Comparison of ENCODE assay signal across 24 cellular contexts in genomic region chr20:49757597-49757996, GRCh38. TPM values are rescaled to one million over a fixed set of nuclear protein-coding genes. Genes with fewer than 3 reads are reported as not detected.
DNase-seq lines count a peak whose midpoint lies in the region; ATAC-seq, FAIRE-seq and TF ChIP-seq lines count a peak whose summit lies in the region.
"Had no signal": no experiment of that assay in that cellular context is flagged by ENCODE, and none has a peak within 500 bp of the region (broad histone marks: within the 10 kb centered on the region; RNA-seq: fewer than 3 reads in every experiment).

No MANE protein-coding gene starts in this region.

- peaks cover 80% of the 10 kb centered on the region for H3K27me3 Mint-ChIP-seq in stimulated activated naive CD8-positive, alpha-beta T cell treated with anti-CD3 and anti-CD28 coated beads, Interleukin-15, amount 100 ng/mL, for 72 hours

- CTCF ChIA-PET in HEK293 (lab: Yijun Ruan, JAX): no interaction called here
- CTCF ChIA-PET in K562 (lab: Yijun Ruan, JAX; ENCODE audit: low intra/inter-chr PET ratio): no interaction called here
- CTCF ChIA-PET in HepG2 (lab: Yijun Ruan, JAX; ENCODE audit: low intra/inter-chr PET ratio, low total read pairs): no interaction called here

- H3K9me1 ChIP-seq in K562 (ENCODE audit: control insufficient read depth, insufficient read depth, low read length): no peaks in the 10 kb centered on the region

- in situ Hi-C loops in SK-MEL-5 (cut with HindIII; ENCODE audit: low pct_unique_long_range_greater_than_20kb, low sequenced_read_pairs): no loop called here
- in situ Hi-C loops in K562 (cut with MboI): no loop called here
- in situ Hi-C loops in HepG2 (cut with HindIII; ENCODE audit: extremely low pct_ligation_motif_present, low pct_unique_long_range_greater_than_20kb): no loop called here

- TF ChIP-seq CTCF in HEK293 (tag by site-specific recombination; IDR thresholded peaks at IDR 0.05) (no peak), K562 (IDR thresholded peaks at IDR 0.05 in 2 of 3, conservative IDR thresholded peaks at IDR 0.05 in 1 of 3; ENCODE audit: insufficient read depth in 2 of 3, low read depth in 1 of 3, low read length in 3 of 3) (no peak), HepG2 (CRISPR knock-in tag; IDR thresholded peaks at IDR 0.05) (no peak), osteoblast (IDR thresholded peaks at IDR 0.05; ENCODE audit: extremely low read depth, low read depth, low read length) (no peak), heart right ventricle (IDR thresholded peaks at IDR 0.05) (no peak)

- H2AFZ ChIP-seq in K562 (ENCODE audit: low read depth, low read length): peak overlapping the region; percentile 34; the same call in 1 of the 2 replicates
- no peak overlapping the region for H2AFZ ChIP-seq in HepG2 (ENCODE audit: low read length)
- H2AFZ ChIP-seq in osteoblast (ENCODE audit: low read length): no peak overlapping the region

- TF ChIP-seq RAD21 in K562 (CRISPR knock-in tag; conservative IDR thresholded peaks at IDR 0.05 in 1 of 2, IDR thresholded peaks at IDR 0.05 in 1 of 2) (no peak), HepG2 (CRISPR knock-in tag; IDR thresholded peaks at IDR 0.05) (no peak)

- TF ChIP-seq EP300 in K562 (IDR thresholded peaks at IDR 0.05; ENCODE audit: low read length): no peak
- no peak for TF ChIP-seq EP300 in HepG2 (IDR thresholded peaks at IDR 0.05; ENCODE audit: low read depth in 2 of 2, low read length in 2 of 2)
- TF ChIP-seq EP300 in HepG2 (CRISPR knock-in tag; IDR thresholded peaks at IDR 0.05; ENCODE audit: borderline replicate concordance): no peak

- no TSS peak for BruUV-seq in K562 (replicated peaks; lab: Mats Ljungman, UMichigan)
- BruUV-seq in HepG2 (replicated peaks; lab: Mats Ljungman, UMichigan): no TSS peak

- H3K9me3 ChIP-seq in HEK293 (ENCODE audit: control insufficient read depth, insufficient read depth, low read depth, low read length): no peaks in the 10 kb centered on the region
- H3K9me3 ChIP-seq in K562 (replicated peaks; ENCODE audit: control insufficient read depth, insufficient read depth, low read depth, low read length): no peaks in the 10 kb centered on the region
- H3K9me3 ChIP-seq in HepG2 (ENCODE audit: low read length): no peaks in the 10 kb centered on the region
- no peaks in the 10 kb centered on the region for H3K9me3 ChIP-seq in osteoblast (ENCODE audit: low read depth, low read length)
- peaks cover 0 to 5% (median 0%) of the 10 kb centered on the region in 11 donors for H3K9me3 ChIP-seq in heart right ventricle
- H3K9me3 ChIP-seq: A549, Caco-2 had no signal

- H3K9ac ChIP-seq in K562 (ENCODE audit: insufficient read depth in 1 of 2, low read depth in 2 of 2, low read length in 2 of 2): no peak overlapping the region
- no peak overlapping the region for H3K9ac ChIP-seq in HepG2 (ENCODE audit: insufficient read depth, low read depth, low read length)
- H3K9ac ChIP-seq: BLaER1 treated with 17β-estradiol and CSF1 and Interleukin-3, amounts not matched to agents 10 nM and 100 nM had no signal

- 58% methylated on average over 4 of the region's 4 CpGs for whole genome bisulfite sequencing in K562 (ENCODE audit: insufficient coverage, low coverage, missing lambda C conversion rate)
- WGBS in HepG2 (ENCODE audit: low lambda C conversion rate): 39% methylated on average over 4 of the region's 4 CpGs
- 90 to 95% methylated on average over 4 of the region's 4 CpGs for WGBS in heart right ventricle, 2 donors

- H3K27me3 ChIP-seq in K562 (ENCODE audit: control insufficient read depth in 2 of 2, insufficient read depth in 2 of 2, low read length in 2 of 2) (no peaks in the 10 kb centered on the region), HepG2 (ENCODE audit: control insufficient read depth in 1 of 2, insufficient read depth in 2 of 2, low read length in 2 of 2) (no peaks in the 10 kb centered on the region), osteoblast (ENCODE audit: insufficient read depth, low read length) (no peaks in the 10 kb centered on the region), heart right ventricle (no peaks in the 10 kb centered on the region)
- H3K27me3 ChIP-seq: BLaER1 treated with 17β-estradiol and CSF1 and Interleukin-3, amounts not matched to agents 10 nM and 100 nM had no signal

- H3K27ac Mint-ChIP-seq in stimulated activated naive CD8-positive, alpha-beta T cell treated with anti-CD3 and anti-CD28 coated beads, Interleukin-15, amount 100 ng/mL, for 72 hours: no peak overlapping the region
- H3K27ac Mint-ChIP-seq: B cell; CD4-positive, alpha-beta T cell; CD8-positive, alpha-beta T cell had no signal

- H4K20me1 ChIP-seq in K562 (replicated peaks; ENCODE audit: control insufficient read depth, insufficient read depth, low read length) (no peaks in the 10 kb centered on the region), HepG2 (ENCODE audit: insufficient read depth, low read length) (no peaks in the 10 kb centered on the region), osteoblast (ENCODE audit: insufficient read depth, low read length) (no peaks in the 10 kb centered on the region)
- H4K20me1 ChIP-seq: BLaER1 treated with 17β-estradiol and CSF1 and Interleukin-3, amounts not matched to agents 10 nM and 100 nM had no signal

- H3K79me2 ChIP-seq in K562 (ENCODE audit: control insufficient read depth, insufficient read depth, low read length) (no peaks in the 10 kb centered on the region), HepG2 (ENCODE audit: insufficient read depth, low read length) (no peaks in the 10 kb centered on the region), osteoblast (ENCODE audit: insufficient read depth, low read length) (no peaks in the 10 kb centered on the region)

- no peaks in the 10 kb centered on the region for H3K4me1 Mint-ChIP-seq in stimulated activated naive CD8-positive, alpha-beta T cell treated with anti-CD3 and anti-CD28 coated beads, Interleukin-15, amount 100 ng/mL, for 72 hours
- H3K4me1 Mint-ChIP-seq: B cell had no signal

- no peaks in the 10 kb centered on the region for H3K9me3 Mint-ChIP-seq in stimulated activated naive CD8-positive, alpha-beta T cell treated with anti-CD3 and anti-CD28 coated beads, Interleukin-15, amount 100 ng/mL, for 72 hours
- H3K9me3 Mint-ChIP-seq: CD8-positive, alpha-beta T cell had no signal

- POLR2A ChIA-PET in HEK293 (lab: Yijun Ruan, JAX) (no interaction called here), K562 (lab: Yijun Ruan, JAX) (interaction anchor here (0.6 kb wide), 1 partner anchor 408 kb away, joined by 4 read pairs; no protein-coding TSS in a partner anchor), HepG2 (lab: Yijun Ruan, JAX) (interaction anchor here (1.7 to 2.3 kb wide), 2 partner anchors 11 to 17 kb away, joined by 5 to 10 read pairs; no protein-coding TSS in a partner anchor)

- ATAC-seq in K562 (no peak), HepG2 (no peak), heart right ventricle (no peak)
- ATAC-seq in stimulated activated naive CD8-positive, alpha-beta T cell treated with anti-CD3 and anti-CD28 coated beads, Interleukin-15, amount 100 ng/mL, for 72 hours: no peak
- ATAC-seq: A549; CD8-positive, alpha-beta T cell had no signal

- intact Hi-C loops in K562 (cut with micrococcal nuclease): no loop called here
- intact Hi-C loops in HepG2 (cut with micrococcal nuclease; ENCODE audit: unreplicated experiment): no loop called here
- intact Hi-C loops in heart right ventricle (cut with DNase I): no loop called here

- no peak overlapping the region for H3K4me3 Mint-ChIP-seq in stimulated activated naive CD8-positive, alpha-beta T cell treated with anti-CD3 and anti-CD28 coated beads, Interleukin-15, amount 100 ng/mL, for 72 hours
- H3K4me3 Mint-ChIP-seq: B cell; CD4-positive, alpha-beta T cell; CD8-positive, alpha-beta T cell had no signal

- peak; percentile 17 for DNase-seq in SK-MEL-5 (ENCODE audit: low read depth, low spot score)
- DNase-seq in K562 (ENCODE audit: extremely low read depth in 1 of 4, low spot score in 3 of 4): no peak
- DNase-seq in HepG2 (ENCODE audit: low spot score): no peak
- DNase-seq in osteoblast (ENCODE audit: insufficient read length, low spot score, missing footprints): no peak
- no peak for DNase-seq in heart right ventricle
- no peak for DNase-seq in OCI-M1 (lab: John Stamatoyannopoulos, UW)
- no peak for DNase-seq in stimulated activated naive CD8-positive, alpha-beta T cell treated with anti-CD3 and anti-CD28 coated beads, Interleukin-15, amount 100 ng/mL, for 72 hours
- DNase-seq: AML-193; Caco-2; Calu3; CD4-positive, alpha-beta T cell; CD8-positive, alpha-beta T cell; DMS79 treated with DMSO at 0.1 percent for 48 hours; GF-D8 had no signal

- H3K4me3 ChIP-seq in HEK293 (ENCODE audit: low read depth, low read length) (no peak overlapping the region), K562 (no peak overlapping the region), HepG2 (replicated peaks in 1 of 3; ENCODE audit: insufficient read depth in 1 of 3, low read depth in 2 of 3, low read length in 3 of 3) (no peak overlapping the region), osteoblast (ENCODE audit: insufficient read depth, low read length) (no peak overlapping the region), heart right ventricle (no peak overlapping the region)
- H3K4me3 ChIP-seq: A549; BLaER1 treated with 17β-estradiol and CSF1 and Interleukin-3, amounts not matched to agents 10 nM and 100 nM had no signal

- TF ChIP-seq POLR2A in K562 (conservative IDR thresholded peaks at IDR 0.05) (no peak), HepG2 (IDR thresholded peaks at IDR 0.05; ENCODE audit: insufficient read depth in 1 of 2, low read depth in 2 of 2, low read length in 2 of 2) (no peak)

- H3K27ac ChIP-seq in HEK293 (ENCODE audit: extremely low read depth, low read depth, low read length) (no peak overlapping the region), K562 (ENCODE audit: extremely low read depth, low read depth, low read length) (no peak overlapping the region), HepG2 (ENCODE audit: extremely low read length, insufficient read depth, low read length) (no peak overlapping the region), osteoblast (ENCODE audit: low read depth, low read length) (no peak overlapping the region), heart right ventricle (no peak overlapping the region)
- H3K27ac ChIP-seq: 22Rv1; BLaER1 treated with 17β-estradiol and CSF1 and Interleukin-3, amounts not matched to agents 10 nM and 100 nM; C4-2B had no signal

- no peak overlapping the region for H3K4me2 ChIP-seq in K562 (ENCODE audit: insufficient read depth, low read length)
- no peak overlapping the region for H3K4me2 ChIP-seq in HepG2 (ENCODE audit: low read depth, low read length)
- no peak overlapping the region for H3K4me2 ChIP-seq in osteoblast (ENCODE audit: insufficient read depth, low read length)
- H3K4me2 ChIP-seq: A549; BLaER1 treated with 17β-estradiol and CSF1 and Interleukin-3, amounts not matched to agents 10 nM and 100 nM had no signal

- H3K36me3 ChIP-seq in HEK293 (ENCODE audit: control insufficient read depth in 2 of 2, insufficient read depth in 1 of 2, low read length in 2 of 2) (no peaks in the 10 kb centered on the region), K562 (ENCODE audit: control insufficient read depth, insufficient read depth, low read length) (no peaks in the 10 kb centered on the region), HepG2 (replicated peaks in 1 of 2; ENCODE audit: control insufficient read depth in 1 of 2, insufficient read depth in 2 of 2, low read length in 2 of 2) (no peaks in the 10 kb centered on the region), osteoblast (ENCODE audit: insufficient read depth, low read length) (no peaks in the 10 kb centered on the region), heart right ventricle (no peaks in the 10 kb centered on the region)
- H3K36me3 ChIP-seq: BLaER1 treated with 17β-estradiol and CSF1 and Interleukin-3, amounts not matched to agents 10 nM and 100 nM had no signal

- no peaks in the 10 kb centered on the region for H3K4me1 ChIP-seq in HEK293 (ENCODE audit: control insufficient read depth, insufficient read depth, low read length)
- peaks cover 6 to 9% of the 10 kb centered on the region in 2 experiments for H3K4me1 ChIP-seq in K562 (replicated peaks in 1 of 2; ENCODE audit: control insufficient read depth in 2 of 2, insufficient read depth in 2 of 2, low read length in 2 of 2)
- peaks cover 44% of the 10 kb centered on the region for H3K4me1 ChIP-seq in HepG2 (ENCODE audit: insufficient read depth, low read length)
- H3K4me1 ChIP-seq in osteoblast (ENCODE audit: insufficient read depth, low read length): no peaks in the 10 kb centered on the region
- H3K4me1 ChIP-seq in heart right ventricle: peaks cover 0 to 11% (median 0%) of the 10 kb centered on the region in 9 donors
- H3K4me1 ChIP-seq: A549 had no signal

- FAIRE-seq in K562 (lab: Jason Lieb, UNC) (no peak), HepG2 (lab: Jason Lieb, UNC) (no peak)
- FAIRE-seq: A549, D721Med, G401.6, GM12891, GM19239 had no signal

RNA-seq across cellular contexts. Expression of gene B4GALT5, which starts 43.9 kb away (rescaled TPM):
- 44.9 and 46.7 TPM in 2 replicates for total RNA-seq in SK-MEL-5 (2014; rRNA removed; shearing (Covaris generic))
- 59.3 and 73.2 TPM in 2 replicates for polyA plus RNA-seq in SK-MEL-5 (2015; cell fraction: cytosol; rRNA removed)
- polyA plus RNA-seq in SK-MEL-5 (2015; cell fraction: nucleus; rRNA removed): 32.9 and 34.7 TPM in 2 replicates
- 25.2 and 26.6 TPM in 2 replicates for total RNA-seq in K562 (2011; cell fraction: chromatin; rRNA removed; ENCODE audit: low replicate concordance)
- 24.6 and 27.5 TPM in 2 replicates for total RNA-seq in K562 (2011; cell fraction: nucleolus; rRNA removed)
- 39.2 and 61.3 TPM in 2 replicates for total RNA-seq in K562 (2011; cell fraction: nucleoplasm; rRNA removed)
- total RNA-seq in K562 (2014; rRNA removed): 8.5 and 9.6 TPM in 2 replicates
- 23.4 and 24.2 TPM in 2 replicates for total RNA-seq in K562 (2014; rRNA removed; fragmentation: Illumina TruSeq; extraction: Trizol)
- total RNA-seq in K562 (2015; rRNA removed; fragmentation: Illumina TruSeq; extraction: Trizol): 24.1 and 25.4 TPM in 2 replicates
- 23.7 and 25.7 TPM in 2 replicates for total RNA-seq in K562 (2021)
- 22.2 and 32.4 TPM in 2 replicates for polyA plus RNA-seq in K562 (2011; rRNA removed)
- 23.3 and 23.6 TPM in 2 replicates for polyA plus RNA-seq in K562 (2011; cell fraction: cytosol; rRNA removed)
- 12.0 and 14.7 TPM in 2 replicates for polyA plus RNA-seq in K562 (2011; cell fraction: nucleus; rRNA removed)
- 10.9 and 18.2 TPM in 2 replicates for polyA plus RNA-seq in K562 (2012)
- polyA plus RNA-seq in K562 (2014; fragmentation: Illumina TruSeq; extraction: Trizol): 30.9 and 32.6 TPM in 2 replicates
- polyA plus RNA-seq in K562 (2014; fragmentation: Nextera tagmentation; extraction: Ambion mirVana): 10 to 100 TPM; 12.2 to 17.5 TPM
- polyA plus RNA-seq in K562 (2014; rRNA removed): 16.4 and 20.0 TPM in 2 replicates
- 31.7 and 44.1 TPM in 2 replicates for polyA minus RNA-seq in K562 (2011; rRNA and poly(A)+ RNA removed)
- 17.4 and 24.1 TPM in 2 replicates for polyA minus RNA-seq in K562 (2011; cell fraction: cytosol; rRNA and poly(A)+ RNA removed)
- 5.0 and 6.2 TPM in 2 replicates for polyA minus RNA-seq in K562 (2011; cell fraction: nucleus; rRNA and poly(A)+ RNA removed)
- total RNA-seq in HepG2 (2016; rRNA removed; fragmentation: Illumina TruSeq; extraction: Trizol): 26.7 and 30.9 TPM in 2 replicates
- total RNA-seq in HepG2 (2016; cell fraction: cytosol; rRNA removed; fragmentation: Illumina TruSeq; extraction: Trizol; ENCODE audit: low read depth): 8.0 and 8.5 TPM in 2 replicates
- 22.9 and 29.9 TPM in 2 replicates for total RNA-seq in HepG2 (2016; cell fraction: insoluble cytoplasmic fraction; rRNA removed; fragmentation: Illumina TruSeq; extraction: Trizol)
- 33.9 and 36.1 TPM in 2 replicates for total RNA-seq in HepG2 (2016; cell fraction: membrane; rRNA removed; fragmentation: Illumina TruSeq; extraction: Trizol)
- total RNA-seq in HepG2 (2016; cell fraction: nucleus; rRNA removed; fragmentation: Illumina TruSeq; extraction: Trizol): 27.2 and 29.5 TPM in 2 replicates
- 27.3 and 29.3 TPM in 2 replicates for polyA plus RNA-seq in HepG2 (2011; rRNA removed)
- 18.3 and 27.5 TPM in 2 replicates for polyA plus RNA-seq in HepG2 (2011; cell fraction: cytosol; rRNA removed)
- polyA plus RNA-seq in HepG2 (2011; cell fraction: nucleus; rRNA removed): 11.9 and 15.8 TPM in 2 replicates
- polyA plus RNA-seq in HepG2 (2012): 18.1 and 19.7 TPM in 2 replicates
- polyA plus RNA-seq in HepG2 (2016; cell fraction: cytosol; fragmentation: Illumina TruSeq; extraction: Trizol; ENCODE audit: low read depth): 5.4 and 5.7 TPM in 2 replicates
- polyA plus RNA-seq in HepG2 (2016; cell fraction: insoluble cytoplasmic fraction; fragmentation: Illumina TruSeq; extraction: Trizol; ENCODE audit: low read depth): 22.6 and 24.2 TPM in 2 replicates
- 22.9 and 23.5 TPM in 2 replicates for polyA plus RNA-seq in HepG2 (2016; cell fraction: membrane; fragmentation: Illumina TruSeq; extraction: Trizol; ENCODE audit: low read depth)
- polyA plus RNA-seq in HepG2 (2016; cell fraction: nucleus; fragmentation: Illumina TruSeq; extraction: Trizol; ENCODE audit: insufficient read depth, low read depth): 42.1 and 46.2 TPM in 2 replicates
- 38.2 and 60.8 TPM in 2 replicates for polyA minus RNA-seq in HepG2 (2011; rRNA and poly(A)+ RNA removed; ENCODE audit: low replicate concordance)
- polyA minus RNA-seq in HepG2 (2011; cell fraction: cytosol; rRNA and poly(A)+ RNA removed): 22.1 and 24.1 TPM in 2 replicates
- 13.5 and 18.5 TPM in 2 replicates for polyA minus RNA-seq in HepG2 (2011; cell fraction: nucleus; rRNA and poly(A)+ RNA removed)
- total RNA-seq in osteoblast: 35.8 and 43.9 TPM in 2 replicates
- 10 to 100 TPM; 24.4 to 61.6 (median 34.3) TPM for total RNA-seq in heart right ventricle
- 10 to 100 TPM in 1 of 2 donors, 1 to 10 TPM in 1; 7.4 to 12.5 TPM for polyA plus RNA-seq in heart right ventricle

RNA-seq across cellular contexts. Expression of gene SLC9A8, which starts 55.0 kb away (rescaled TPM):
- 8.3 and 10.4 TPM in 2 replicates for total RNA-seq in SK-MEL-5 (2014; rRNA removed; shearing (Covaris generic))
- 10.4 and 11.9 TPM in 2 replicates for polyA plus RNA-seq in SK-MEL-5 (2015; cell fraction: cytosol; rRNA removed)
- polyA plus RNA-seq in SK-MEL-5 (2015; cell fraction: nucleus; rRNA removed): 51.0 and 52.1 TPM in 2 replicates
- total RNA-seq in K562 (2011; cell fraction: chromatin; rRNA removed; ENCODE audit: low replicate concordance): 30.2 and 34.7 TPM in 2 replicates
- 26.8 and 36.1 TPM in 2 replicates for total RNA-seq in K562 (2011; cell fraction: nucleolus; rRNA removed)
- 19.1 and 25.0 TPM in 2 replicates for total RNA-seq in K562 (2011; cell fraction: nucleoplasm; rRNA removed)
- 5.0 and 11.7 TPM in 2 replicates for total RNA-seq in K562 (2014; rRNA removed)
- total RNA-seq in K562 (2014; rRNA removed; fragmentation: Illumina TruSeq; extraction: Trizol): 4.9 and 5.9 TPM in 2 replicates
- 4.9 and 9.7 TPM in 2 replicates for total RNA-seq in K562 (2015; rRNA removed; fragmentation: Illumina TruSeq; extraction: Trizol)
- total RNA-seq in K562 (2021): 8.0 and 8.8 TPM in 2 replicates
- polyA plus RNA-seq in K562 (2011; rRNA removed): 2.9 and 4.4 TPM in 2 replicates
- polyA plus RNA-seq in K562 (2011; cell fraction: cytosol; rRNA removed): 2.6 TPM in 2 replicates
- 16.6 and 24.2 TPM in 2 replicates for polyA plus RNA-seq in K562 (2011; cell fraction: nucleus; rRNA removed)
- 5.3 and 9.7 TPM in 2 replicates for polyA plus RNA-seq in K562 (2012)
- polyA plus RNA-seq in K562 (2014; fragmentation: Illumina TruSeq; extraction: Trizol): 5.7 and 6.3 TPM in 2 replicates
- polyA plus RNA-seq in K562 (2014; fragmentation: Nextera tagmentation; extraction: Ambion mirVana): under 1 TPM; 0.56 to 0.76 TPM
- polyA plus RNA-seq in K562 (2014; rRNA removed): 4.7 and 5.4 TPM in 2 replicates
- polyA minus RNA-seq in K562 (2011; rRNA and poly(A)+ RNA removed): 16.2 and 17.9 TPM in 2 replicates
- polyA minus RNA-seq in K562 (2011; cell fraction: cytosol; rRNA and poly(A)+ RNA removed): 1.8 and 3.2 TPM in 2 replicates
- polyA minus RNA-seq in K562 (2011; cell fraction: nucleus; rRNA and poly(A)+ RNA removed): 17.5 and 25.3 TPM in 2 replicates
- total RNA-seq in HepG2 (2016; rRNA removed; fragmentation: Illumina TruSeq; extraction: Trizol): 2.6 and 7.4 TPM in 2 replicates
- total RNA-seq in HepG2 (2016; cell fraction: cytosol; rRNA removed; fragmentation: Illumina TruSeq; extraction: Trizol; ENCODE audit: low read depth): 1.6 TPM in 2 replicates
- 2.1 and 7.4 TPM in 2 replicates for total RNA-seq in HepG2 (2016; cell fraction: insoluble cytoplasmic fraction; rRNA removed; fragmentation: Illumina TruSeq; extraction: Trizol)
- 2.2 and 2.6 TPM in 2 replicates for total RNA-seq in HepG2 (2016; cell fraction: membrane; rRNA removed; fragmentation: Illumina TruSeq; extraction: Trizol)
- 13.8 and 19.0 TPM in 2 replicates for total RNA-seq in HepG2 (2016; cell fraction: nucleus; rRNA removed; fragmentation: Illumina TruSeq; extraction: Trizol)
- polyA plus RNA-seq in HepG2 (2011; rRNA removed): 4.1 and 4.7 TPM in 2 replicates
- polyA plus RNA-seq in HepG2 (2011; cell fraction: cytosol; rRNA removed): 1.4 and 1.8 TPM in 2 replicates
- 17.3 and 20.8 TPM in 2 replicates for polyA plus RNA-seq in HepG2 (2011; cell fraction: nucleus; rRNA removed)
- polyA plus RNA-seq in HepG2 (2012): 5.9 and 6.1 TPM in 2 replicates
- polyA plus RNA-seq in HepG2 (2016; cell fraction: cytosol; fragmentation: Illumina TruSeq; extraction: Trizol; ENCODE audit: low read depth): 0.68 and 0.75 TPM in 2 replicates
- polyA plus RNA-seq in HepG2 (2016; cell fraction: insoluble cytoplasmic fraction; fragmentation: Illumina TruSeq; extraction: Trizol; ENCODE audit: low read depth): 1.7 and 2.2 TPM in 2 replicates
- 1.2 and 1.5 TPM in 2 replicates for polyA plus RNA-seq in HepG2 (2016; cell fraction: membrane; fragmentation: Illumina TruSeq; extraction: Trizol; ENCODE audit: low read depth)
- 21.2 and 22.1 TPM in 2 replicates for polyA plus RNA-seq in HepG2 (2016; cell fraction: nucleus; fragmentation: Illumina TruSeq; extraction: Trizol; ENCODE audit: insufficient read depth, low read depth)
- 25.8 and 28.2 TPM in 2 replicates for polyA minus RNA-seq in HepG2 (2011; rRNA and poly(A)+ RNA removed; ENCODE audit: low replicate concordance)
- 0.88 and 2.2 TPM in 2 replicates for polyA minus RNA-seq in HepG2 (2011; cell fraction: cytosol; rRNA and poly(A)+ RNA removed)
- 26.4 and 27.8 TPM in 2 replicates for polyA minus RNA-seq in HepG2 (2011; cell fraction: nucleus; rRNA and poly(A)+ RNA removed)
- total RNA-seq in osteoblast: 6.9 and 9.7 TPM in 2 replicates
- 1 to 10 TPM; 5.5 to 8.7 (median 6.9) TPM for total RNA-seq in heart right ventricle
- polyA plus RNA-seq in heart right ventricle: 1 to 10 TPM; 3.3 to 7.4 TPM
